7 cellular contexts compared by ENCODE assay signal in the genomic region with DNA sequence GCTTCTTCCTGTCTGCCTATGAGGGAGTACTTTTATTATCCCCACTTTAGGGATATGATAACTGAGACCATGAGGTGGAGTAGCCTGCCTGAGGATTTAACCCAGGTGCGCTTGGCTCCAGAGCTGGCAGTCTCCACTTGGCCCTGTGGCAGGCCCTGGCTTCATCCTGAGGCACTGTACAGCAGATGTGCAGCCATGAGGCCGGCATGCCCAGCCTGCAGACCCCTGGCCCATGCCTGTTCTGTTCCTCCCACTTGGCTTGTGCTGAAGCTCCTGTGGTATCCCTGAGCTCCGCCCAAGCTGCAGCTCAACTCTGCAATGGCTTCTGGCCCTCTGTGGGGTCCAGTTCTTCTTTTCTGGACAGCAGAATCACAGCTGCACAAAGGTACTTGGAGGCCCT.
"Had no signal": no experiment of that assay in that cellular context is flagged by ENCODE, and none has a peak within 500 bp of the region (broad histone marks: within the 10 kb centered on the region; RNA-seq: fewer than 3 reads in every experiment).

No MANE protein-coding gene starts in this region.

- H3K27ac Mint-ChIP-seq: GM23338 had no signal

- DNase-seq: H9, HCEC 1CT, IMR-90 had no signal

- H3K4me3 ChIP-seq: GM23338 had no signal

- H3K4me3 Mint-ChIP-seq: GM23338, H9 had no signal

- ATAC-seq: GM23338 had no signal

- FAIRE-seq: H1, H54, HTR-8/SVneo had no signal

- H3K4me1 Mint-ChIP-seq: GM23338 had no signal

- H3K9me3 Mint-ChIP-seq: GM23338, H9 had no signal
